Comparison of ENCODE assay signal across 11 cellular contexts in the genomic region with DNA sequence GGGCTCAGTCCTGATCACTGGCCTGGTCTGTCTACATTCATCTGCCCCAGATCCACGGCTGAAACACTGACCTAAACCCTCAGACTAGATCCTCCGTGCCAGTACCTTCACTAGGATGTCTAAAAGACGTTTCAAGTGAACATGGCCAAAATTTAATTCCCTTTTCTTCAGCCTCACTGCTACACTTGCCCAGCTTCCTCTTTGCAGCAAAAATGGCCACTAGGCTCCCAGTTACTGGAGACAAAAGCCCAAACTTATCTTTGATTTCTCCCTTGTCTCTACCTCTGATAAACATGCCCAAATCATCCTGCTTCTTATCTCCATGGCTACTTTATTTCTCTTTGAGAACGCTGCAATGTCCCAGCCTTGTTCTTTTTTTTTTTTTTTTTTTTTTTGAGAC. TPM values are rescaled to one million over a fixed set of nuclear protein-coding genes. Genes with fewer than 3 reads are reported as not detected.
DNase-seq lines count a peak whose midpoint lies in the region; ATAC-seq and TF ChIP-seq lines count a peak whose summit lies in the region.
"Had no signal": no experiment of that assay in that cellular context is flagged by ENCODE, and none has a peak within 500 bp of the region (broad histone marks: within the 10 kb centered on the region; RNA-seq: fewer than 3 reads in every experiment).

No MANE protein-coding gene starts in this region.

- H3K27ac ChIP-seq in VCaP (peak overlapping the region; percentile 97), left lung (peak overlapping the region; percentile 94 to 98), tibial nerve (peak overlapping the region; percentile 97 to 100 (median 98))

- intact Hi-C loops in left lung (cut with DNase I) = no loop called here

- H3K36me3 Mint-ChIP-seq in activated naive CD4-positive, alpha-beta T cell treated with anti-CD3 and anti-CD28 coated beads, Interleukin-2, amount 50 U/mL, for 24 hours = peaks cover 4% of the 10 kb centered on the region

- H3K9me3 Mint-ChIP-seq in activated naive CD4-positive, alpha-beta T cell treated with anti-CD3 and anti-CD28 coated beads, Interleukin-2, amount 50 U/mL, for 24 hours = no peaks in the 10 kb centered on the region

- no peak for ATAC-seq in left lung

- H3K4me1 ChIP-seq in left lung (peaks cover 35 to 73% of the 10 kb centered on the region in 2 donors), tibial nerve (peaks cover 0 to 75% (median 50%) of the 10 kb centered on the region in 4 donors)

- H3K9me3 ChIP-seq in left lung (no peaks in the 10 kb centered on the region), tibial nerve (no peaks in the 10 kb centered on the region)

- 46 to 56% methylated on average over 4 of the region's 4 CpGs for WGBS in tibial nerve, 2 donors

- H3K27me3 Mint-ChIP-seq in activated naive CD4-positive, alpha-beta T cell treated with anti-CD3 and anti-CD28 coated beads, Interleukin-2, amount 50 U/mL, for 24 hours = no peaks in the 10 kb centered on the region

- peak overlapping the region; percentile 98 for H3K4me3 Mint-ChIP-seq in activated naive CD4-positive, alpha-beta T cell treated with anti-CD3 and anti-CD28 coated beads, Interleukin-2, amount 50 U/mL, for 24 hours

- no peak for DNase-seq in activated naive CD4-positive, alpha-beta T cell treated with anti-CD3 and anti-CD28 coated beads, Interleukin-2, amount 50 U/mL, for 16 hours
- DNase-seq in left lung = no peak
- DNase-seq in tibial nerve (ENCODE audit: low spot score in 2 of 2) = no peak
- DNase-seq in AG08395 (ENCODE audit: low spot score) = no peak
- DNase-seq in activated CD8-positive, alpha-beta memory T cell treated with anti-CD3 and anti-CD28 coated beads, Interleukin-2, amount 50 U/mL, for 4 hours = no peak
- no peak for DNase-seq in SK-N-DZ (ENCODE audit: low spot score)
- DNase-seq: aorta; DMS153; stimulated activated CD8-positive, alpha-beta memory T cell treated with anti-CD3 and anti-CD28 coated beads, Interleukin-4, amount 100 ng/mL, for 48 hours had no signal

- TF ChIP-seq CTCF in VCaP (conservative IDR thresholded peaks at IDR 0.05) (no peak), left lung (IDR thresholded peaks at IDR 0.05) (no peak), tibial nerve (IDR thresholded peaks at IDR 0.05) (peak in 1 of 5 experiments; percentile 20)

- peaks cover 55% of the 10 kb centered on the region for H3K4me1 Mint-ChIP-seq in activated naive CD4-positive, alpha-beta T cell treated with anti-CD3 and anti-CD28 coated beads, Interleukin-2, amount 50 U/mL, for 24 hours

- H3K27ac Mint-ChIP-seq in activated naive CD4-positive, alpha-beta T cell treated with anti-CD3 and anti-CD28 coated beads, Interleukin-2, amount 50 U/mL, for 24 hours = peak overlapping the region; percentile 85

- no peak for TF ChIP-seq POLR2A in tibial nerve (IDR thresholded peaks at IDR 0.05)

- H3K4me3 ChIP-seq in left lung = peak overlapping the region in 1 of 2 donors; percentile 81
- H3K4me3 ChIP-seq in tibial nerve = peak overlapping the region in 3 of 4 donors; percentile 65 to 71 (median 68)

- H3K27me3 ChIP-seq in left lung (no peaks in the 10 kb centered on the region), tibial nerve (no peaks in the 10 kb centered on the region)

- TF ChIP-seq EP300 in tibial nerve (IDR thresholded peaks at IDR 0.05) = no peak

- H3K36me3 ChIP-seq in left lung (no peaks in the 10 kb centered on the region), tibial nerve (no peaks in the 10 kb centered on the region)

RNA-seq across cellular contexts. Expression of a gene that starts 1.6 kb away (rescaled TPM):
- total RNA-seq in left lung (10 to 100 TPM; 29.8 to 40.7 TPM), tibial nerve (10 to 100 TPM; 77.4 to 99.0 (median 82.6) TPM)
- 27.8 and 29.4 TPM in 2 replicates for polyA plus RNA-seq in SK-N-DZ (2014; cell fraction: cytosol; rRNA removed)
- polyA plus RNA-seq in SK-N-DZ (2014; cell fraction: nucleus; rRNA removed) = 30.0 and 30.9 TPM in 2 replicates

RNA-seq across cellular contexts. Expression of a gene that starts 6.5 kb away (rescaled TPM):
- 10 to 100 TPM in 1 of 2 donors, 1 to 10 TPM in 1; 1.6 to 16.3 TPM for total RNA-seq in left lung
- 1 to 10 TPM in 2 of 4 donors, under 1 TPM in 1, not detected in 1; 0.30 to 1.7 (median 1.3) TPM for total RNA-seq in tibial nerve
- 0.66 and 1.2 TPM in 2 replicates for polyA plus RNA-seq in SK-N-DZ (2014; cell fraction: cytosol; rRNA removed)
- polyA plus RNA-seq in SK-N-DZ (2014; cell fraction: nucleus; rRNA removed) = 5.2 and 7.3 TPM in 2 replicates

RNA-seq across cellular contexts. Expression of a gene that starts 11.0 kb away (rescaled TPM):
- total RNA-seq in left lung (10 to 100 TPM; 27.8 to 29.6 TPM), tibial nerve (10 to 100 TPM; 19.0 to 31.9 (median 20.8) TPM)
- 40.3 and 52.8 TPM in 2 replicates for polyA plus RNA-seq in SK-N-DZ (2014; cell fraction: cytosol; rRNA removed)
- polyA plus RNA-seq in SK-N-DZ (2014; cell fraction: nucleus; rRNA removed) = 15.3 and 33.3 TPM in 2 replicates

RNA-seq across cellular contexts. Expression of a gene that starts 11.6 kb away (rescaled TPM):
- total RNA-seq in left lung = 10 to 100 TPM; 16.1 to 18.7 TPM
- total RNA-seq in tibial nerve = 10 to 100 TPM; 22.7 to 35.2 (median 27.2) TPM
- polyA plus RNA-seq in SK-N-DZ (2014; cell fraction: cytosol; rRNA removed) = 24.3 and 25.9 TPM in 2 replicates
- 119 and 128 TPM in 2 replicates for polyA plus RNA-seq in SK-N-DZ (2014; cell fraction: nucleus; rRNA removed)

RNA-seq across cellular contexts. Expression of a gene that starts 11.7 kb away (rescaled TPM):
- 10 to 100 TPM; 21.3 to 28.3 TPM for total RNA-seq in left lung
- total RNA-seq in tibial nerve = 10 to 100 TPM; 16.2 to 21.6 (median 19.2) TPM
- 28.2 and 28.8 TPM in 2 replicates for polyA plus RNA-seq in SK-N-DZ (2014; cell fraction: cytosol; rRNA removed)
- polyA plus RNA-seq in SK-N-DZ (2014; cell fraction: nucleus; rRNA removed) = 19.9 and 28.3 TPM in 2 replicates
